Comparison of ENCODE assay signal across 8 cellular contexts in the genomic region with DNA sequence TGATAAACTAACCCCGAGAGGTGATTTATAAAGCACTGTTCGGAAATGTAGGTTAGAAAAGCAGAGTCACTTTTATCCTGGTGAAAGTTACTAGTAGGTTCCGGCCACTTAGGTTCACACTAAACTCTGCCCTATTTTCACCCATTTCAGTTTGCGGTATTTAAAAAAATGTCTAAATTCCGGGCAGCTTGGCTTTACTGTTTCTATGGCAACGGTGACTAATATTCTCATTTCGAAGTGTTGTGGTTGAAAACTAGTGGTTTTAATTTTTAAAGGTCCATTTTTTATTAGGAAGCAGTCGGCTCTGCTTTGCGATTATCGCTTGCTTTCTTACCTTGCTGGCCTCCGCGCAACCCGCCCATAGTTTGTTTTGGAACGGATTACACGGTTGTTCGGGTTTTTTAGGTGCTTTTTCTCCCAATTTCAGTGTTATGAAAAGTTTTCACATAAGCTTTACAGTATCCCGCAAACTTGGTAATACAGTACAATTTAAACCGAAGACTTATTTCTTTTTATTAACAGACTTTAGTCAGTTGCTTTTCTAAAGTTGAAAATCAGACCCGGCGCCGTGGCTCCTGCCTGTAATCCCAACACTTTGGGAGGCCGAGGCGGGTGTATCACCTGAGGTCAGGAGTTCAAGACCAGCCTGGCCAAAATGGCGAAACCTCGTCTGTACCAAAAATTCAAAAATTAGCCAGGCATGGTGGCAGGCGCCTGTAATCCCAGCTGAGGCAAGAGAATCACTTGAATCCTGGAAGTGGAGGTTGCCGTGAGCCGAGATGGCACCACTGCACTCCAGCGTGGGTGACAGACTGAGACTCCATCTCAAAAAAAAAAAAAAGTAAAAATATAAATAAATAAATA. TPM values are rescaled to one million over a fixed set of nuclear protein-coding genes. Genes with fewer than 3 reads are reported as not detected.
A peak's percentile ranks its signal among the peaks of the same experiment; 100 is the strongest.
DNase-seq lines count a peak whose midpoint lies in the region; ATAC-seq and TF ChIP-seq lines count a peak whose summit lies in the region.

No MANE protein-coding gene starts in this region.

- H3K9me3 ChIP-seq in naive thymus-derived CD4-positive, alpha-beta T cell (ENCODE audit: control insufficient read depth in 2 of 3, low read length in 3 of 3), result no peaks in the 10 kb centered on the region

- peaks cover 4% of the 10 kb centered on the region; the same call in 1 of the 2 replicates for H3K36me3 Mint-ChIP-seq in WTC11
- H3K36me3 Mint-ChIP-seq in naive thymus-derived CD4-positive, alpha-beta T cell, result peaks cover 5 to 11% (median 6%) of the 10 kb centered on the region in 5 donors

- intact Hi-C loops in naive thymus-derived CD4-positive, alpha-beta T cell (cut with micrococcal nuclease), result loop anchor here (5.0 to 10.0 kb wide), 9 partner anchors 68 to 1772 kb away; partner anchors contain the start of genes DMAC1 (in 1 of the 2), JAK2 (in 1 of the 2), PLGRKT (in 1 of the 2) and RIC1 (in 1 of the 2)

- H3K4me1 ChIP-seq in naive thymus-derived CD4-positive, alpha-beta T cell (ENCODE audit: control insufficient read depth in 2 of 2, insufficient read depth in 2 of 2, low read length in 2 of 2), result peaks cover 15 to 19% of the 10 kb centered on the region in 2 donors

- H3K27ac ChIP-seq in naive thymus-derived CD4-positive, alpha-beta T cell (ENCODE audit: low read depth, low read length), result peak overlapping the region; percentile 98

- H3K4me3 Mint-ChIP-seq in WTC11, result peak overlapping the region; percentile 90
- peak overlapping the region; percentile 89 to 99 (median 94) for H3K4me3 Mint-ChIP-seq in naive thymus-derived CD4-positive, alpha-beta T cell

- ATAC-seq in GM21390 (IDR thresholded peaks at IDR 0.05; ENCODE audit: unreplicated experiment) (peak; percentile 11), WTC11 (no peak)
- ATAC-seq in naive thymus-derived CD4-positive, alpha-beta T cell, result peak; percentile 3

- POLR2A ChIA-PET in WTC11 (lab: Charles Lee), result interaction anchor here (0.7 kb wide), 1 partner anchor 84 kb away, joined by 4 read pairs; no protein-coding TSS in a partner anchor
- POLR2A ChIA-PET in naive thymus-derived CD4-positive, alpha-beta T cell (lab: Charles Lee), result interaction anchor here (0.6 to 6.0 kb wide), 15 partner anchors 10 to 752 kb away, joined by 3 to 132 read pairs (median 11); partner anchors contain the start of gene UHRF2

- no peak for TF ChIP-seq CTCF in WTC11 (IDR thresholded peaks at IDR 0.05)

- H3K36me3 ChIP-seq in naive thymus-derived CD4-positive, alpha-beta T cell (ENCODE audit: control insufficient read depth in 2 of 3, insufficient read depth in 3 of 3, low read length in 3 of 3), result peaks cover 0 to 9% (median 0%) of the 10 kb centered on the region in 3 experiments

- peak overlapping the region; percentile 1; the same call in 1 of the 2 replicates for H3K27ac Mint-ChIP-seq in WTC11
- H3K27ac Mint-ChIP-seq in naive thymus-derived CD4-positive, alpha-beta T cell, result peak overlapping the region; percentile 88 to 100 (median 97)

- H3K4me3 ChIP-seq in Jurkat, Clone E6-1 (ENCODE audit: low read length), result peak overlapping the region; percentile 88
- H3K4me3 ChIP-seq in naive thymus-derived CD4-positive, alpha-beta T cell (ENCODE audit: low read length), result peak overlapping the region; percentile 71

- CTCF ChIA-PET in WTC11 (lab: Charles Lee), result no interaction called here
- CTCF ChIA-PET in naive thymus-derived CD4-positive, alpha-beta T cell (lab: Charles Lee), result no interaction called here

- peaks cover 6% of the 10 kb centered on the region for H3K9me3 Mint-ChIP-seq in WTC11
- H3K9me3 Mint-ChIP-seq in naive thymus-derived CD4-positive, alpha-beta T cell, result peaks cover 0 to 11% (median 5%) of the 10 kb centered on the region in 11 donors

- H3K27me3 ChIP-seq in naive thymus-derived CD4-positive, alpha-beta T cell (ENCODE audit: control insufficient read depth in 2 of 2, insufficient read depth in 2 of 2, low read length in 2 of 2), result no peaks in the 10 kb centered on the region

- DNase-seq in Daoy (ENCODE audit: low read depth), result peak; percentile 67
- DNase-seq in Jurkat, Clone E6-1 (ENCODE audit: low read depth, low spot score), result no peak
- DNase-seq in WTC11 (ENCODE audit: low spot score), result no peak
- DNase-seq in effector CD8-positive, alpha-beta T cell (lab: John Stamatoyannopoulos, UW), result peak; percentile 3
- no peak for DNase-seq in naive thymus-derived CD4-positive, alpha-beta T cell
- DNase-seq in DMS79 treated with DMSO at 0.1 percent for 48 hours (lab: John Stamatoyannopoulos, UW), result no peak
- DNase-seq in NCI-H1436 (lab: John Stamatoyannopoulos, UW), result no peak

- no peaks in the 10 kb centered on the region; the same call in 1 of the 2 replicates for H3K27me3 Mint-ChIP-seq in WTC11 (ENCODE audit: low read depth)
- no peaks in the 10 kb centered on the region for H3K27me3 Mint-ChIP-seq in naive thymus-derived CD4-positive, alpha-beta T cell

- H3K4me1 Mint-ChIP-seq in WTC11, result peaks cover 46% of the 10 kb centered on the region
- H3K4me1 Mint-ChIP-seq in naive thymus-derived CD4-positive, alpha-beta T cell, result peaks cover 25 to 58% (median 41%) of the 10 kb centered on the region in 7 donors

TF ChIP-seq in WTC11, 78 proteins besides CTCF, POLR2A, EP300 and RAD21 (continues in another document):
- TF ChIP-seq, protein P1, sequence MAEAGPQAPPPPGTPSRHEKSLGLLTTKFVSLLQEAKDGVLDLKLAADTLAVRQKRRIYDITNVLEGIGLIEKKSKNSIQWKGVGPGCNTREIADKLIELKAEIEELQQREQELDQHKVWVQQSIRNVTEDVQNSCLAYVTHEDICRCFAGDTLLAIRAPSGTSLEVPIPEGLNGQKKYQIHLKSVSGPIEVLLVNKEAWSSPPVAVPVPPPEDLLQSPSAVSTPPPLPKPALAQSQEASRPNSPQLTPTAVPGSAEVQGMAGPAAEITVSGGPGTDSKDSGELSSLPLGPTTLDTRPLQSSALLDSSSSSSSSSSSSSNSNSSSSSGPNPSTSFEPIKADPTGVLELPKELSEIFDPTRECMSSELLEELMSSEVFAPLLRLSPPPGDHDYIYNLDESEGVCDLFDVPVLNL (CRISPR knock-in tag; IDR thresholded peaks at IDR 0.05; ENCODE audit: borderline replicate concordance, low read depth), result no peak
- TF ChIP-seq, protein P2, sequence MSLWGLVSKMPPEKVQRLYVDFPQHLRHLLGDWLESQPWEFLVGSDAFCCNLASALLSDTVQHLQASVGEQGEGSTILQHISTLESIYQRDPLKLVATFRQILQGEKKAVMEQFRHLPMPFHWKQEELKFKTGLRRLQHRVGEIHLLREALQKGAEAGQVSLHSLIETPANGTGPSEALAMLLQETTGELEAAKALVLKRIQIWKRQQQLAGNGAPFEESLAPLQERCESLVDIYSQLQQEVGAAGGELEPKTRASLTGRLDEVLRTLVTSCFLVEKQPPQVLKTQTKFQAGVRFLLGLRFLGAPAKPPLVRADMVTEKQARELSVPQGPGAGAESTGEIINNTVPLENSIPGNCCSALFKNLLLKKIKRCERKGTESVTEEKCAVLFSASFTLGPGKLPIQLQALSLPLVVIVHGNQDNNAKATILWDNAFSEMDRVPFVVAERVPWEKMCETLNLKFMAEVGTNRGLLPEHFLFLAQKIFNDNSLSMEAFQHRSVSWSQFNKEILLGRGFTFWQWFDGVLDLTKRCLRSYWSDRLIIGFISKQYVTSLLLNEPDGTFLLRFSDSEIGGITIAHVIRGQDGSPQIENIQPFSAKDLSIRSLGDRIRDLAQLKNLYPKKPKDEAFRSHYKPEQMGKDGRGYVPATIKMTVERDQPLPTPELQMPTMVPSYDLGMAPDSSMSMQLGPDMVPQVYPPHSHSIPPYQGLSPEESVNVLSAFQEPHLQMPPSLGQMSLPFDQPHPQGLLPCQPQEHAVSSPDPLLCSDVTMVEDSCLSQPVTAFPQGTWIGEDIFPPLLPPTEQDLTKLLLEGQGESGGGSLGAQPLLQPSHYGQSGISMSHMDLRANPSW (CRISPR knock-in tag; conservative IDR thresholded peaks at IDR 0.05; ENCODE audit: low read depth), result no peak
- TF ChIP-seq ZNF219 (CRISPR knock-in tag; IDR thresholded peaks at IDR 0.05; ENCODE audit: borderline replicate concordance) (no peak), JUN (CRISPR knock-in tag; IDR thresholded peaks at IDR 0.05) (no peak)
- TF ChIP-seq, protein P3, sequence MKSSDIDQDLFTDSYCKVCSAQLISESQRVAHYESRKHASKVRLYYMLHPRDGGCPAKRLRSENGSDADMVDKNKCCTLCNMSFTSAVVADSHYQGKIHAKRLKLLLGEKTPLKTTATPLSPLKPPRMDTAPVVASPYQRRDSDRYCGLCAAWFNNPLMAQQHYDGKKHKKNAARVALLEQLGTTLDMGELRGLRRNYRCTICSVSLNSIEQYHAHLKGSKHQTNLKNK (CRISPR knock-in tag; IDR thresholded peaks at IDR 0.05), result no peak
- TF ChIP-seq, protein P4, sequence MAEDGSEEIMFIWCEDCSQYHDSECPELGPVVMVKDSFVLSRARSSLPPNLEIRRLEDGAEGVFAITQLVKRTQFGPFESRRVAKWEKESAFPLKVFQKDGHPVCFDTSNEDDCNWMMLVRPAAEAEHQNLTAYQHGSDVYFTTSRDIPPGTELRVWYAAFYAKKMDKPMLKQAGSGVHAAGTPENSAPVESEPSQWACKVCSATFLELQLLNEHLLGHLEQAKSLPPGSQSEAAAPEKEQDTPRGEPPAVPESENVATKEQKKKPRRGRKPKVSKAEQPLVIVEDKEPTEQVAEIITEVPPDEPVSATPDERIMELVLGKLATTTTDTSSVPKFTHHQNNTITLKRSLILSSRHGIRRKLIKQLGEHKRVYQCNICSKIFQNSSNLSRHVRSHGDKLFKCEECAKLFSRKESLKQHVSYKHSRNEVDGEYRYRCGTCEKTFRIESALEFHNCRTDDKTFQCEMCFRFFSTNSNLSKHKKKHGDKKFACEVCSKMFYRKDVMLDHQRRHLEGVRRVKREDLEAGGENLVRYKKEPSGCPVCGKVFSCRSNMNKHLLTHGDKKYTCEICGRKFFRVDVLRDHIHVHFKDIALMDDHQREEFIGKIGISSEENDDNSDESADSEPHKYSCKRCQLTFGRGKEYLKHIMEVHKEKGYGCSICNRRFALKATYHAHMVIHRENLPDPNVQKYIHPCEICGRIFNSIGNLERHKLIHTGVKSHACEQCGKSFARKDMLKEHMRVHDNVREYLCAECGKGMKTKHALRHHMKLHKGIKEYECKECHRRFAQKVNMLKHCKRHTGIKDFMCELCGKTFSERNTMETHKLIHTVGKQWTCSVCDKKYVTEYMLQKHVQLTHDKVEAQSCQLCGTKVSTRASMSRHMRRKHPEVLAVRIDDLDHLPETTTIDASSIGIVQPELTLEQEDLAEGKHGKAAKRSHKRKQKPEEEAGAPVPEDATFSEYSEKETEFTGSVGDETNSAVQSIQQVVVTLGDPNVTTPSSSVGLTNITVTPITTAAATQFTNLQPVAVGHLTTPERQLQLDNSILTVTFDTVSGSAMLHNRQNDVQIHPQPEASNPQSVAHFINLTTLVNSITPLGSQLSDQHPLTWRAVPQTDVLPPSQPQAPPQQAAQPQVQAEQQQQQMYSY (CRISPR knock-in tag; IDR thresholded peaks at IDR 0.05), result no peak

RNA-seq across cellular contexts. Expression of gene KDM4C, which starts 1.6 kb away (rescaled TPM):
- 10.6 and 12.7 TPM in 2 replicates for total RNA-seq in Daoy (2014; rRNA removed; shearing (Covaris generic))
- polyA plus RNA-seq in Jurkat, Clone E6-1 (2012; ENCODE audit: insufficient read depth, insufficient read length), result 12.4 TPM
- total RNA-seq in WTC11 (2021), result 29.2 to 35.5 TPM (median 34.0 TPM) in 3 replicates
- total RNA-seq in naive thymus-derived CD4-positive, alpha-beta T cell, result 100 to 1,000 TPM in 1 of 5 experiments, 10 to 100 TPM in 4; 68.6 to 100 (median 93.3) TPM
- polyA plus RNA-seq in naive thymus-derived CD4-positive, alpha-beta T cell, result 10 to 100 TPM; 38.5 to 39.5 TPM

Comparison
In these comparisons a context has a peak if more than half of its experiments do, and no peak if none do; other contexts are left out.
1. DNase-seq: peak in Daoy (single experiment) and effector CD8-positive, alpha-beta T cell (single experiment); none in Jurkat, Clone E6-1 (single experiment), WTC11 (single experiment), naive thymus-derived CD4-positive, alpha-beta T cell (0 of 9), DMS79 treated with DMSO at 0.1 percent for 48 hours (single experiment) and NCI-H1436 (single experiment).